30 cellular contexts compared by ENCODE assay signal in genomic region chr11:18780896-18781295, GRCh38. TPM values are rescaled to one million over a fixed set of nuclear protein-coding genes. Genes with fewer than 3 reads are reported as not detected.
"Had no signal": no experiment of that assay in that cellular context is flagged by ENCODE, and none has a peak within 500 bp of the region (broad histone marks: within the 10 kb centered on the region; RNA-seq: fewer than 3 reads in every experiment).

No MANE protein-coding gene starts in this region.

- H3K27me3 Mint-ChIP-seq: stimulated activated naive CD8-positive, alpha-beta T cell treated with anti-CD3 and anti-CD28 coated beads, Interleukin-15, amount 100 ng/mL, for 72 hours had no signal

- H3K4me3 ChIP-seq: coronary artery, esophagus muscularis mucosa, gastroesophageal sphincter, lower lobe of right lung, prostate gland, right atrium auricular region, skin epidermis, spleen, thyroid gland, vagina had no signal

- H3K9me3 Mint-ChIP-seq: immature natural killer cell, natural killer cell had no signal

- ATAC-seq: lower lobe of right lung; natural killer cell; stimulated activated naive CD8-positive, alpha-beta T cell treated with anti-CD3 and anti-CD28 coated beads, Interleukin-15, amount 100 ng/mL, for 72 hours had no signal

- FAIRE-seq: endothelial cell of umbilical vein had no signal

- H3K27ac Mint-ChIP-seq: immature natural killer cell, natural killer cell had no signal

- H3K27me3 ChIP-seq: esophagus muscularis mucosa, right atrium auricular region, spleen, thyroid gland, vagina had no signal

- H3K36me3 Mint-ChIP-seq: immature natural killer cell, natural killer cell had no signal

- H3K4me1 ChIP-seq: foreskin keratinocyte, gastroesophageal sphincter, lower lobe of right lung, parathyroid adenoma, prostate gland, right atrium auricular region, thyroid gland had no signal

- DNase-seq: dermis blood vessel endothelial cell; effector memory CD4-positive, alpha-beta T cell; foreskin keratinocyte; hypothalamus; immature natural killer cell; islet precursor cell; kidney glomerular epithelial cell; left colon; left ventricle myocardium superior; lower lobe of right lung; natural killer cell; spleen; stimulated activated CD4-positive, alpha-beta T cell treated with anti-CD3 and anti-CD28 coated beads, Interleukin-2, amount 100 ng/mL, for 48 hours; stimulated activated naive CD4-positive, alpha-beta T cell; stimulated activated naive CD8-positive, alpha-beta T cell treated with anti-CD3 and anti-CD28 coated beads, Interleukin-15, amount 100 ng/mL, for 72 hours; thyroid gland; trophoblast cell had no signal

- H3K27ac ChIP-seq: coronary artery, foreskin keratinocyte, lower lobe of right lung, parathyroid adenoma, prostate gland, right atrium auricular region, skin epidermis, spleen, thyroid gland, vagina had no signal

- H3K4me3 Mint-ChIP-seq: immature natural killer cell; natural killer cell; stimulated activated naive CD8-positive, alpha-beta T cell treated with anti-CD3 and anti-CD28 coated beads, Interleukin-15, amount 100 ng/mL, for 72 hours had no signal

- H3K36me3 ChIP-seq: esophagus muscularis mucosa, gastroesophageal sphincter, lower lobe of right lung, prostate gland, right atrium auricular region, spleen, thyroid gland, vagina had no signal

- H3K9me3 ChIP-seq: esophagus muscularis mucosa, gastroesophageal sphincter, lower lobe of right lung, prostate gland, right atrium auricular region, spleen, thyroid gland, vagina had no signal

RNA-seq across cellular contexts. Expression of gene PTPN5, which starts 10.7 kb away (rescaled TPM):
- total RNA-seq: dermis blood vessel endothelial cell, endothelial cell of umbilical vein, epithelial cell of proximal tubule, fibroblast of lung, foreskin keratinocyte, mononuclear cell, natural killer cell, osteoblast had no signal
- polyA plus RNA-seq: endothelial cell of umbilical vein, fibroblast of lung, foreskin keratinocyte, immature natural killer cell had no signal

RNA-seq across cellular contexts. Expression of gene IGSF22, which starts 54.9 kb away (rescaled TPM):
- total RNA-seq: dermis blood vessel endothelial cell, endothelial cell of umbilical vein, osteoblast, vagina had no signal
- polyA plus RNA-seq: endothelial cell of umbilical vein, fibroblast of lung had no signal
